In the genomic region with DNA sequence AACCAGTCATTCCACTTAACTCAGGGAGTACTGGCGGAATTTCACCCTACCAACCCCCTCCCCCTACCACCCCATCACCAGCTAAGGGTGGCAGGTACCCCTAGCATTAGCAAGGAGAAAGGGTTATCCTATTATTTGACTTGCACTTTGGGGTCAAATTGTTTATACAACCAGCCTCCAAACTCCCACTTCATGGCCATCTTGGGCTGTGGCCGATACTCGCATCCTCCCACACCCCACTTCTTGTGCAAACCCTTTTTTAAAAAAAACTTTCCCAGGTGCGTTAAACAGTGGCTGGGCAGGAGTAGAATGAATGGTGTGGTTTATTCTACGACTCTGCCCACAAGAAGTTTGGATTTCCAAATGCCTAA, we compare ENCODE assay signal across 2 cellular contexts.
TF ChIP-seq lines count a peak whose summit lies in the region.

No MANE protein-coding gene starts in this region.

TF ChIP-seq in A549, 52 proteins besides CTCF, POLR2A, EP300 and RAD21:
- no peak for TF ChIP-seq JUN (IDR thresholded peaks at IDR 0.05)
- TF ChIP-seq, protein P1, sequence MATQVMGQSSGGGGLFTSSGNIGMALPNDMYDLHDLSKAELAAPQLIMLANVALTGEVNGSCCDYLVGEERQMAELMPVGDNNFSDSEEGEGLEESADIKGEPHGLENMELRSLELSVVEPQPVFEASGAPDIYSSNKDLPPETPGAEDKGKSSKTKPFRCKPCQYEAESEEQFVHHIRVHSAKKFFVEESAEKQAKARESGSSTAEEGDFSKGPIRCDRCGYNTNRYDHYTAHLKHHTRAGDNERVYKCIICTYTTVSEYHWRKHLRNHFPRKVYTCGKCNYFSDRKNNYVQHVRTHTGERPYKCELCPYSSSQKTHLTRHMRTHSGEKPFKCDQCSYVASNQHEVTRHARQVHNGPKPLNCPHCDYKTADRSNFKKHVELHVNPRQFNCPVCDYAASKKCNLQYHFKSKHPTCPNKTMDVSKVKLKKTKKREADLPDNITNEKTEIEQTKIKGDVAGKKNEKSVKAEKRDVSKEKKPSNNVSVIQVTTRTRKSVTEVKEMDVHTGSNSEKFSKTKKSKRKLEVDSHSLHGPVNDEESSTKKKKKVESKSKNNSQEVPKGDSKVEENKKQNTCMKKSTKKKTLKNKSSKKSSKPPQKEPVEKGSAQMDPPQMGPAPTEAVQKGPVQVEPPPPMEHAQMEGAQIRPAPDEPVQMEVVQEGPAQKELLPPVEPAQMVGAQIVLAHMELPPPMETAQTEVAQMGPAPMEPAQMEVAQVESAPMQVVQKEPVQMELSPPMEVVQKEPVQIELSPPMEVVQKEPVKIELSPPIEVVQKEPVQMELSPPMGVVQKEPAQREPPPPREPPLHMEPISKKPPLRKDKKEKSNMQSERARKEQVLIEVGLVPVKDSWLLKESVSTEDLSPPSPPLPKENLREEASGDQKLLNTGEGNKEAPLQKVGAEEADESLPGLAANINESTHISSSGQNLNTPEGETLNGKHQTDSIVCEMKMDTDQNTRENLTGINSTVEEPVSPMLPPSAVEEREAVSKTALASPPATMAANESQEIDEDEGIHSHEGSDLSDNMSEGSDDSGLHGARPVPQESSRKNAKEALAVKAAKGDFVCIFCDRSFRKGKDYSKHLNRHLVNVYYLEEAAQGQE (IDR thresholded peaks at IDR 0.05), result no peak
- peak; percentile 71; the same call in 1 of the 2 replicates for TF ChIP-seq HOXA7 (CRISPR knock-in tag; IDR thresholded peaks at IDR 0.05)
- TF ChIP-seq RFX5 (IDR thresholded peaks at IDR 0.05), result no peak

TF ChIP-seq in K562, 482 proteins besides CTCF, POLR2A, EP300 and RAD21 (continues in another document):
- TF ChIP-seq, protein P2, sequence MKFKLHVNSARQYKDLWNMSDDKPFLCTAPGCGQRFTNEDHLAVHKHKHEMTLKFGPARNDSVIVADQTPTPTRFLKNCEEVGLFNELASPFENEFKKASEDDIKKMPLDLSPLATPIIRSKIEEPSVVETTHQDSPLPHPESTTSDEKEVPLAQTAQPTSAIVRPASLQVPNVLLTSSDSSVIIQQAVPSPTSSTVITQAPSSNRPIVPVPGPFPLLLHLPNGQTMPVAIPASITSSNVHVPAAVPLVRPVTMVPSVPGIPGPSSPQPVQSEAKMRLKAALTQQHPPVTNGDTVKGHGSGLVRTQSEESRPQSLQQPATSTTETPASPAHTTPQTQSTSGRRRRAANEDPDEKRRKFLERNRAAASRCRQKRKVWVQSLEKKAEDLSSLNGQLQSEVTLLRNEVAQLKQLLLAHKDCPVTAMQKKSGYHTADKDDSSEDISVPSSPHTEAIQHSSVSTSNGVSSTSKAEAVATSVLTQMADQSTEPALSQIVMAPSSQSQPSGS (CRISPR knock-in tag; IDR thresholded peaks at IDR 0.05), result no peak
- TF ChIP-seq SMARCE1 (IDR thresholded peaks at IDR 0.05) (no peak), TAF1 (IDR thresholded peaks at IDR 0.05; ENCODE audit: control insufficient read depth, extremely low read depth, insufficient read depth, low read length, severe bottlenecking) (no peak), SRSF1 (IDR thresholded peaks at IDR 0.05; ENCODE audit: low read depth, low read length) (no peak), E2F3 (CRISPR knock-in tag; IDR thresholded peaks at IDR 0.05) (no peak), RBM17 (IDR thresholded peaks at IDR 0.05; ENCODE audit: borderline replicate concordance, low read depth, low read length) (no peak), EP400 (IDR thresholded peaks at IDR 0.05) (no peak), TSC22D4 (tag; IDR thresholded peaks at IDR 0.05) (no peak), PPARD (CRISPR knock-in tag; IDR thresholded peaks at IDR 0.05) (no peak), PYGO2 (tag; IDR thresholded peaks at IDR 0.05) (no peak), ZNF431 (CRISPR knock-in tag; IDR thresholded peaks at IDR 0.05) (no peak), SP1 (CRISPR knock-in tag; IDR thresholded peaks at IDR 0.05) (no peak), ZNF133 (CRISPR knock-in tag; IDR thresholded peaks at IDR 0.05) (no peak), SIN3B (IDR thresholded peaks at IDR 0.05; ENCODE audit: low read depth) (no peak), ZNF436 (CRISPR knock-in tag; IDR thresholded peaks at IDR 0.05) (no peak), RAD51 (IDR thresholded peaks at IDR 0.05; ENCODE audit: borderline replicate concordance, low read depth) (no peak), EGR1 (conservative IDR thresholded peaks at IDR 0.05) (peak; percentile 3; the same call in 1 of the 2 replicates), ZNF589 (CRISPR knock-in tag; IDR thresholded peaks at IDR 0.05; ENCODE audit: low read depth) (0 out of 2 replicates have a peak, but pooled peaks have one; percentile 1), RFX5 (IDR thresholded peaks at IDR 0.05; ENCODE audit: low read depth, low read length) (no peak), SOX6 (IDR thresholded peaks at IDR 0.05) (no peak), SIN3A (IDR thresholded peaks at IDR 0.05; ENCODE audit: borderline replicate concordance in 2 of 2, control insufficient read depth in 1 of 2, low read depth in 2 of 2, low read length in 2 of 2) (peak in 1 of 2 experiments; percentile 13; a peak in 1 of 4 replicates), POLR2B (IDR thresholded peaks at IDR 0.05; ENCODE audit: low read depth, partially characterized antibody) (no peak), ADNP (tag; IDR thresholded peaks at IDR 0.05) (no peak), NFRKB (IDR thresholded peaks at IDR 0.05; ENCODE audit: low read depth) (no peak; the same call in 1 of the 2 replicates), ZBTB7A (IDR thresholded peaks at IDR 0.05; ENCODE audit: borderline replicate concordance, control insufficient read depth, low read depth, low read length) (no peak), STAT5B (CRISPR knock-in tag; IDR thresholded peaks at IDR 0.05) (no peak), KDM1A (IDR thresholded peaks at IDR 0.05) (peak in 1 of 2 experiments; percentile 18; a peak in 1 of 4 replicates), KLF1 (tag; IDR thresholded peaks at IDR 0.05) (no peak), PTRF (tag; IDR thresholded peaks at IDR 0.05) (no peak), ZNF584 (CRISPR knock-in tag; IDR thresholded peaks at IDR 0.05; ENCODE audit: low read depth) (0 out of 2 replicates have a peak, but pooled peaks have one; percentile 29), NR2C1 (IDR thresholded peaks at IDR 0.05) (no peak), NR2C1 (tag; IDR thresholded peaks at IDR 0.05) (no peak), FOSL1 (tag; conservative IDR thresholded peaks at IDR 0.05) (peak; percentile 8; the same call in 1 of the 2 replicates), SRSF9 (IDR thresholded peaks at IDR 0.05; ENCODE audit: borderline replicate concordance, low read depth, low read length) (no peak), TCFL5 (CRISPR knock-in tag; conservative IDR thresholded peaks at IDR 0.05) (no peak), POLR2AphosphoS2 (IDR thresholded peaks at IDR 0.05; ENCODE audit: low read length) (no peak), KDM2B (CRISPR knock-in tag; IDR thresholded peaks at IDR 0.05) (no peak), SMAD2 (IDR thresholded peaks at IDR 0.05; ENCODE audit: low read depth, low read length) (no peak), MYNN (IDR thresholded peaks at IDR 0.05) (no peak), MYNN (CRISPR knock-in tag; IDR thresholded peaks at IDR 0.05) (no peak), ETS2 (tag; IDR thresholded peaks at IDR 0.05; ENCODE audit: borderline replicate concordance, poor library complexity, severe bottlenecking) (no peak), KAT8 (IDR thresholded peaks at IDR 0.05; ENCODE audit: low read depth) (no peak; the same call in 1 of the 2 replicates), ILF3 (IDR thresholded peaks at IDR 0.05; ENCODE audit: borderline replicate concordance) (no peak; the same call in 1 of the 2 replicates)
- TF ChIP-seq, protein P3, sequence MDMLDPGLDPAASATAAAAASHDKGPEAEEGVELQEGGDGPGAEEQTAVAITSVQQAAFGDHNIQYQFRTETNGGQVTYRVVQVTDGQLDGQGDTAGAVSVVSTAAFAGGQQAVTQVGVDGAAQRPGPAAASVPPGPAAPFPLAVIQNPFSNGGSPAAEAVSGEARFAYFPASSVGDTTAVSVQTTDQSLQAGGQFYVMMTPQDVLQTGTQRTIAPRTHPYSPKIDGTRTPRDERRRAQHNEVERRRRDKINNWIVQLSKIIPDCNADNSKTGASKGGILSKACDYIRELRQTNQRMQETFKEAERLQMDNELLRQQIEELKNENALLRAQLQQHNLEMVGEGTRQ (CRISPR knock-in tag; IDR thresholded peaks at IDR 0.05), result no peak
- TF ChIP-seq, protein P4, sequence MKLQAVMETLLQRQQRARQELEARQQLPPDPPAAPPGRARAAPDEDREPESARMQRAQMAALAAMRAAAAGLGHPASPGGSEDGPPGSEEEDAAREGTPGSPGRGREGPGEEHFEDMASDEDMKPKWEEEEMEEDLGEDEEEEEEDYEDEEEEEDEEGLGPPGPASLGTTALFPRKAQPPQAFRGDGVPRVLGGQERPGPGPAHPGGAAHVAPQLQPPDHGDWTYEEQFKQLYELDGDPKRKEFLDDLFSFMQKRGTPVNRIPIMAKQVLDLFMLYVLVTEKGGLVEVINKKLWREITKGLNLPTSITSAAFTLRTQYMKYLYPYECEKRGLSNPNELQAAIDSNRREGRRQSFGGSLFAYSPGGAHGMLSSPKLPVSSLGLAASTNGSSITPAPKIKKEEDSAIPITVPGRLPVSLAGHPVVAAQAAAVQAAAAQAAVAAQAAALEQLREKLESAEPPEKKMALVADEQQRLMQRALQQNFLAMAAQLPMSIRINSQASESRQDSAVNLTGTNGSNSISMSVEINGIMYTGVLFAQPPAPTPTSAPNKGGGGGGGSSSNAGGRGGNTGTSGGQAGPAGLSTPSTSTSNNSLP (IDR thresholded peaks at IDR 0.05; ENCODE audit: borderline replicate concordance, low read depth, low read length), result no peak
- TF ChIP-seq, protein P5, sequence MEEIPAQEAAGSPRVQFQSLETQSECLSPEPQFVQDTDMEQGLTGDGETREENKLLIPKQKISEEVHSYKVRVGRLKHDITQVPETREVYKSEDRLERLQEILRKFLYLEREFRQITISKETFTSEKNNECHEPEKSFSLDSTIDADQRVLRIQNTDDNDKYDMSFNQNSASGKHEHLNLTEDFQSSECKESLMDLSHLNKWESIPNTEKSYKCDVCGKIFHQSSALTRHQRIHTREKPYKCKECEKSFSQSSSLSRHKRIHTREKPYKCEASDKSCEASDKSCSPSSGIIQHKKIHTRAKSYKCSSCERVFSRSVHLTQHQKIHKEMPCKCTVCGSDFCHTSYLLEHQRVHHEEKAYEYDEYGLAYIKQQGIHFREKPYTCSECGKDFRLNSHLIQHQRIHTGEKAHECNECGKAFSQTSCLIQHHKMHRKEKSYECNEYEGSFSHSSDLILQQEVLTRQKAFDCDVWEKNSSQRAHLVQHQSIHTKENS (CRISPR knock-in tag; IDR thresholded peaks at IDR 0.05), result no peak
- TF ChIP-seq, protein P6, sequence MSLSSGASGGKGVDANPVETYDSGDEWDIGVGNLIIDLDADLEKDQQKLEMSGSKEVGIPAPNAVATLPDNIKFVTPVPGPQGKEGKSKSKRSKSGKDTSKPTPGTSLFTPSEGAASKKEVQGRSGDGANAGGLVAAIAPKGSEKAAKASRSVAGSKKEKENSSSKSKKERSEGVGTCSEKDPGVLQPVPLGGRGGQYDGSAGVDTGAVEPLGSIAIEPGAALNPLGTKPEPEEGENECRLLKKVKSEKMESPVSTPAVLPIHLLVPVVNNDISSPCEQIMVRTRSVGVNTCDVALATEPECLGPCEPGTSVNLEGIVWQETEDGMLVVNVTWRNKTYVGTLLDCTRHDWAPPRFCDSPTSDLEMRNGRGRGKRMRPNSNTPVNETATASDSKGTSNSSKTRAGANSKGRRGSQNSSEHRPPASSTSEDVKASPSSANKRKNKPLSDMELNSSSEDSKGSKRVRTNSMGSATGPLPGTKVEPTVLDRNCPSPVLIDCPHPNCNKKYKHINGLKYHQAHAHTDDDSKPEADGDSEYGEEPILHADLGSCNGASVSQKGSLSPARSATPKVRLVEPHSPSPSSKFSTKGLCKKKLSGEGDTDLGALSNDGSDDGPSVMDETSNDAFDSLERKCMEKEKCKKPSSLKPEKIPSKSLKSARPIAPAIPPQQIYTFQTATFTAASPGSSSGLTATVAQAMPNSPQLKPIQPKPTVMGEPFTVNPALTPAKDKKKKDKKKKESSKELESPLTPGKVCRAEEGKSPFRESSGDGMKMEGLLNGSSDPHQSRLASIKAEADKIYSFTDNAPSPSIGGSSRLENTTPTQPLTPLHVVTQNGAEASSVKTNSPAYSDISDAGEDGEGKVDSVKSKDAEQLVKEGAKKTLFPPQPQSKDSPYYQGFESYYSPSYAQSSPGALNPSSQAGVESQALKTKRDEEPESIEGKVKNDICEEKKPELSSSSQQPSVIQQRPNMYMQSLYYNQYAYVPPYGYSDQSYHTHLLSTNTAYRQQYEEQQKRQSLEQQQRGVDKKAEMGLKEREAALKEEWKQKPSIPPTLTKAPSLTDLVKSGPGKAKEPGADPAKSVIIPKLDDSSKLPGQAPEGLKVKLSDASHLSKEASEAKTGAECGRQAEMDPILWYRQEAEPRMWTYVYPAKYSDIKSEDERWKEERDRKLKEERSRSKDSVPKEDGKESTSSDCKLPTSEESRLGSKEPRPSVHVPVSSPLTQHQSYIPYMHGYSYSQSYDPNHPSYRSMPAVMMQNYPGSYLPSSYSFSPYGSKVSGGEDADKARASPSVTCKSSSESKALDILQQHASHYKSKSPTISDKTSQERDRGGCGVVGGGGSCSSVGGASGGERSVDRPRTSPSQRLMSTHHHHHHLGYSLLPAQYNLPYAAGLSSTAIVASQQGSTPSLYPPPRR (CRISPR knock-in tag; IDR thresholded peaks at IDR 0.05; ENCODE audit: borderline replicate concordance), result no peak
- TF ChIP-seq, protein P7, sequence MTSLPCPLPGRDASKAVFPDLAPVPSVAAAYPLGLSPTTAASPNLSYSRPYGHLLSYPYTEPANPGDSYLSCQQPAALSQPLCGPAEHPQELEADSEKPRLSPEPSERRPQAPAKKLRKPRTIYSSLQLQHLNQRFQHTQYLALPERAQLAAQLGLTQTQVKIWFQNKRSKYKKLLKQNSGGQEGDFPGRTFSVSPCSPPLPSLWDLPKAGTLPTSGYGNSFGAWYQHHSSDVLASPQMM (CRISPR knock-in tag; IDR thresholded peaks at IDR 0.05), result no peak
- TF ChIP-seq, protein P8, sequence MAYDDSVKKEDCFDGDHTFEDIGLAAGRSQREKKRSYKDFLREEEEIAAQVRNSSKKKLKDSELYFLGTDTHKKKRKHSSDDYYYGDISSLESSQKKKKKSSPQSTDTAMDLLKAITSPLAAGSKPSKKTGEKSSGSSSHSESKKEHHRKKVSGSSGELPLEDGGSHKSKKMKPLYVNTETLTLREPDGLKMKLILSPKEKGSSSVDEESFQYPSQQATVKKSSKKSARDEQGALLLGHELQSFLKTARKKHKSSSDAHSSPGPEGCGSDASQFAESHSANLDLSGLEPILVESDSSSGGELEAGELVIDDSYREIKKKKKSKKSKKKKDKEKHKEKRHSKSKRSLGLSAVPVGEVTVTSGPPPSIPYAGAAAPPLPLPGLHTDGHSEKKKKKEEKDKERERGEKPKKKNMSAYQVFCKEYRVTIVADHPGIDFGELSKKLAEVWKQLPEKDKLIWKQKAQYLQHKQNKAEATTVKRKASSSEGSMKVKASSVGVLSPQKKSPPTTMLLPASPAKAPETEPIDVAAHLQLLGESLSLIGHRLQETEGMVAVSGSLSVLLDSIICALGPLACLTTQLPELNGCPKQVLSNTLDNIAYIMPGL (CRISPR knock-in tag; IDR thresholded peaks at IDR 0.05), result no peak
- TF ChIP-seq, protein P9, sequence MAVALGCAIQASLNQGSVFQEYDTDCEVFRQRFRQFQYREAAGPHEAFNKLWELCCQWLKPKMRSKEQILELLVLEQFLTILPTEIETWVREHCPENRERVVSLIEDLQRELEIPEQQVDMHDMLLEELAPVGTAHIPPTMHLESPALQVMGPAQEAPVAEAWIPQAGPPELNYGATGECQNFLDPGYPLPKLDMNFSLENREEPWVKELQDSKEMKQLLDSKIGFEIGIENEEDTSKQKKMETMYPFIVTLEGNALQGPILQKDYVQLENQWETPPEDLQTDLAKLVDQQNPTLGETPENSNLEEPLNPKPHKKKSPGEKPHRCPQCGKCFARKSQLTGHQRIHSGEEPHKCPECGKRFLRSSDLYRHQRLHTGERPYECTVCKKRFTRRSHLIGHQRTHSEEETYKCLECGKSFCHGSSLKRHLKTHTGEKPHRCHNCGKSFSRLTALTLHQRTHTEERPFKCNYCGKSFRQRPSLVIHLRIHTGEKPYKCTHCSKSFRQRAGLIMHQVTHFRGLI (CRISPR knock-in tag; IDR thresholded peaks at IDR 0.05), result no peak
